8 cellular contexts compared by ENCODE assay signal in genomic region chr20:36605309-36606170, GRCh38. TPM values are rescaled to one million over a fixed set of nuclear protein-coding genes. Genes with fewer than 3 reads are reported as not detected.
A peak's percentile ranks its signal among the peaks of the same experiment; 100 is the strongest.
DNase-seq lines count a peak whose midpoint lies in the region; ATAC-seq and TF ChIP-seq lines count a peak whose summit lies in the region.

Gene RAB5IF (plus strand): TSS chr20:36605779. CDS start chr20:36605952, 173 bp downstream.

- no peaks in the 10 kb centered on the region for H3K9me2 ChIP-seq in OCI-LY7 (ENCODE audit: insufficient read depth, low read length)

- H3K79me2 ChIP-seq in OCI-LY7 (ENCODE audit: insufficient read depth, low read depth, low read length), result peaks cover 32% of the 10 kb centered on the region

- DNase-seq in DMS 273 treated with DMSO at 0.1 percent for 48 hours (lab: John Stamatoyannopoulos, UW), result peak; percentile 95
- DNase-seq in HuH-7.5 (ENCODE audit: low spot score), result peak; percentile 77
- peak; percentile 99 for DNase-seq in OCI-LY7 (ENCODE audit: low spot score)
- peak; percentile 99 for DNase-seq in activated T-cell treated with anti-CD3 and anti-CD28 coated beads for 24 hours (ENCODE audit: low read depth)
- peak; percentile 99 for DNase-seq in epithelial cell of esophagus (ENCODE audit: low read depth)
- DNase-seq in mucosa of descending colon, result peak; percentile 99 to 100 (median 100)
- DNase-seq in stimulated activated CD8-positive, alpha-beta memory T cell treated with anti-CD3 and anti-CD28 coated beads, Interleukin-4, amount 100 ng/mL, for 4 hours (ENCODE audit: low read depth in 2 of 2, low spot score in 1 of 2), result peak; percentile 98 to 99

- H4K20me1 ChIP-seq in OCI-LY7 (ENCODE audit: insufficient read depth, low read length), result peaks cover 20% of the 10 kb centered on the region; the same call in 1 of the 2 replicates

- intact Hi-C loops in OCI-LY7 (cut with micrococcal nuclease; ENCODE audit: unreplicated experiment) (loop anchor here (1.0 to 5.0 kb wide), 4 partner anchors 32 to 143 kb away; partner anchors contain the start of gene TGIF2), mucosa of descending colon (cut with DNase I, micrococcal nuclease) (loop anchor here in 1 of 2 donors (5.0 kb wide), 1 partner anchor 48 kb away; no protein-coding TSS in a partner anchor)

- H2AFZ ChIP-seq in OCI-LY7 (ENCODE audit: low read length), result peak within 1 kb of the TSS; percentile 64; the same call in 1 of the 2 replicates

- TF ChIP-seq CTCF in OCI-LY7 (conservative IDR thresholded peaks at IDR 0.05; ENCODE audit: low read length) (peak; percentile 85), epithelial cell of esophagus (IDR thresholded peaks at IDR 0.05; ENCODE audit: insufficient read depth, low read depth, low read length, missing control alignments) (peak; percentile 88), mucosa of descending colon (IDR thresholded peaks at IDR 0.05) (peak; percentile 85)

- CTCF ChIA-PET in OCI-LY7 (lab: Charles Lee; ENCODE audit: unreplicated experiment), result interaction anchor here (0.5 to 2.7 kb wide), 3 partner anchors 10 to 84 kb away, joined by 3 to 10 read pairs (median 5); no protein-coding TSS in a partner anchor

- H3K4me3 ChIP-seq in OCI-LY7 (ENCODE audit: low read depth, low read length, poor library complexity, severe bottlenecking) (peak within 1 kb of the TSS; percentile 99), epithelial cell of esophagus (ENCODE audit: low read length) (peak within 1 kb of the TSS; percentile 97), mucosa of descending colon (peak within 1 kb of the TSS; percentile 98)

- H3K4me2 ChIP-seq in OCI-LY7 (ENCODE audit: low read length), result peak within 1 kb of the TSS; percentile 93

- H3K4me1 ChIP-seq in OCI-LY7 (ENCODE audit: insufficient read depth, low read length, poor library complexity, severe bottlenecking), result peaks cover 44% of the 10 kb centered on the region
- peaks cover 23% of the 10 kb centered on the region for H3K4me1 ChIP-seq in mucosa of descending colon (ENCODE audit: low read depth)

- BruUV-seq in OCI-LY7 (replicated peaks; lab: Mats Ljungman, UMichigan), result no TSS peak

- H3K27ac ChIP-seq in OCI-LY7 (ENCODE audit: low read depth, low read length, poor library complexity, severe bottlenecking), result peak within 1 kb of the TSS; percentile 89

- ATAC-seq in GM21515 (IDR thresholded peaks at IDR 0.05; ENCODE audit: unreplicated experiment) (peak; percentile 78), mucosa of descending colon (peak; percentile 94)

- H3K9me3 ChIP-seq in OCI-LY7 (ENCODE audit: low read length) (no peaks in the 10 kb centered on the region), mucosa of descending colon (no peaks in the 10 kb centered on the region)

- POLR2A ChIA-PET in OCI-LY7 (lab: Charles Lee), result interaction anchor here (0.6 to 2.6 kb wide), 5 partner anchors 10 to 152 kb away, joined by 3 to 22 read pairs (median 7); partner anchors contain the start of gene TGIF2

- H3K36me3 ChIP-seq in OCI-LY7 (ENCODE audit: insufficient read depth, low read length) (peaks cover 40% of the 10 kb centered on the region), mucosa of descending colon (ENCODE audit: low read depth) (peaks cover 2% of the 10 kb centered on the region)

RNA-seq across cellular contexts. Expression of gene RAB5IF, which starts in this region (rescaled TPM):
- 66.6 and 72.2 TPM in 2 replicates for total RNA-seq in OCI-LY7 (2014; rRNA removed; shearing (Covaris generic))
- total RNA-seq in OCI-LY7 (2022) (76.0 and 94.8 TPM in 2 replicates), mucosa of descending colon (100 to 1,000 TPM in 2 of 3 donors, 10 to 100 TPM in 1; 96.2 to 150 (median 128) TPM)

Comparison
In these comparisons a context has a peak if more than half of its experiments do, and no peak if none do; other contexts are left out.
1. Peak in every context shown above with its lines: DNase-seq, ATAC-seq, H3K4me3 ChIP-seq and H3K27ac ChIP-seq.